19 cellular contexts compared by ENCODE assay signal in the genomic region with DNA sequence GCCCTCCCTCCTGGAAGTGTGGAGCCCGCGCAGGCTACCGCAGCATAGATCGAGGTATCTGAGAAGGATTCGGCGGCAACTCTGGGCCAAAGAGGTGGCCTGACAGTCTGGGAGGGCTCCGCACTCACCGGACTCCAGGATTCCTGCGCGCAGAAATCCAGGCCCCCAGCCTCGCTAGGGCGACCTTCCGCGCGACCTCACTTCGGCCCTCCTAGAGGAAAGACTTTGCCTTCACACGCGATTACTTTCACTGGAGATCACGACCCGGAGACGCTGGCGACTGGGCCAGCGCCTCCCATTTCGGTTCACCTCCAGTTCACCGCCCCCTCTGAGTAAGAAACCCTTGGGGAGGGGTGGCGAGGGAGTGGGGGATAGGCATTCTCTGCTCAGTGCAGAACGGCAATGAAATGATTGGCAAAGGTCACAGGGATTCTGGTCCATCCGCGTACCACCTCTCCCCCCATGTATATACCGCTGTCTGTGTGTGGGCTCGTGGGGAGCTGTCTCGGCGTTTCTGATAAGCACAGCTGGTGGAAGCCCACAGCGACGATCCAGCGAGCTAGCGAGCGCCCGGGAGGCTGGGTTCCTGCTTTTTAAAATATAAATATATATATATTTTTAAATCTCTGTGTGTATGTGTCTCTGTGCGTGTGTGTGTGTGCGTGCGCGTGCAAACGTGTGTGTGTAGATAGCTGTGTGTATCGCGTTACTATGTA. TPM values are rescaled to one million over a fixed set of nuclear protein-coding genes. Genes with fewer than 3 reads are reported as not detected.
DNase-seq lines count a peak whose midpoint lies in the region; ATAC-seq and TF ChIP-seq lines count a peak whose summit lies in the region.
"Had no signal": no experiment of that assay in that cellular context is flagged by ENCODE, and none has a peak within 500 bp of the region (broad histone marks: within the 10 kb centered on the region; RNA-seq: fewer than 3 reads in every experiment).

No MANE protein-coding gene starts in this region.

- WGBS in endodermal cell (ENCODE audit: insufficient coverage in 1 of 2, insufficient read length in 1 of 2), 2 experiments = 0 to 5% methylated on average over 4 to 25 of the region's 46 CpGs
- 2 to 10% methylated on average over 4 to 43 of the region's 46 CpGs for WGBS in testis, 2 donors

- no peak for ATAC-seq in activated naive CD8-positive, alpha-beta T cell treated with anti-CD3 and anti-CD28 coated beads, Interleukin-2, amount 10 ng/mL, durations not matched to agents 7 days and 5 days (ENCODE audit: low read depth)
- ATAC-seq in thoracic aorta (ENCODE audit: insufficient number of reproducible peaks, low FRiP score, low read depth) = no peak
- ATAC-seq: esophagus mucosa; stimulated activated naive CD8-positive, alpha-beta T cell treated with anti-CD3 and anti-CD28 coated beads, Interleukin-15, amount 100 ng/mL, for 72 hours had no signal

- H3K27me3 Mint-ChIP-seq in activated naive CD8-positive, alpha-beta T cell treated with anti-CD3 and anti-CD28 coated beads, Interleukin-2, amount 10 ng/mL, durations not matched to agents 7 days and 5 days = peaks cover 47% of the 10 kb centered on the region
- H3K27me3 Mint-ChIP-seq in activated naive CD8-positive, alpha-beta T cell treated with anti-CD3 and anti-CD28 coated beads for 36 hours = peaks cover 73% of the 10 kb centered on the region
- H3K27me3 Mint-ChIP-seq in endodermal cell (ENCODE audit: insufficient read depth) = peaks cover 62% of the 10 kb centered on the region

- no peak for TF ChIP-seq POLR2A in testis (IDR thresholded peaks at IDR 0.05)

- peaks cover 2% of the 10 kb centered on the region for H3K36me3 Mint-ChIP-seq in activated naive CD8-positive, alpha-beta T cell treated with anti-CD3 and anti-CD28 coated beads, Interleukin-2, amount 10 ng/mL, durations not matched to agents 7 days and 5 days
- peaks cover 2% of the 10 kb centered on the region for H3K36me3 Mint-ChIP-seq in activated naive CD8-positive, alpha-beta T cell treated with anti-CD3 and anti-CD28 coated beads for 36 hours
- no peaks in the 10 kb centered on the region for H3K36me3 Mint-ChIP-seq in endodermal cell (ENCODE audit: low read depth)

- TF ChIP-seq CTCF in endodermal cell (conservative IDR thresholded peaks at IDR 0.05) (no peak), thoracic aorta (IDR thresholded peaks at IDR 0.05) (no peak), testis (IDR thresholded peaks at IDR 0.05) (no peak)

- no peaks in the 10 kb centered on the region for H3K9me3 ChIP-seq in endodermal cell (ENCODE audit: control insufficient read depth, low read length)
- no peaks in the 10 kb centered on the region for H3K9me3 ChIP-seq in muscle layer of colon (ENCODE audit: low read length)
- no peaks in the 10 kb centered on the region for H3K9me3 ChIP-seq in thoracic aorta
- H3K9me3 ChIP-seq in testis = no peaks in the 10 kb centered on the region

- intact Hi-C loops in testis (cut with DNase I; ENCODE audit: low total_unique reads) = no loop called here

- POLR2A ChIA-PET in activated naive CD8-positive, alpha-beta T cell treated with anti-CD3 and anti-CD28 coated beads, Interleukin-2, amount 10 ng/mL, durations not matched to agents 7 days and 5 days (lab: Charles Lee) = no interaction called here

- DNase-seq in activated naive CD8-positive, alpha-beta T cell treated with anti-CD3 and anti-CD28 coated beads, Interleukin-2, amount 10 ng/mL, durations not matched to agents 7 days and 5 days = no peak
- DNase-seq in activated naive CD8-positive, alpha-beta T cell treated with anti-CD3 and anti-CD28 coated beads for 36 hours = no peak
- DNase-seq in endodermal cell (peak; percentile 65), thoracic aorta (ENCODE audit: low spot score) (no peak), DMS79 (lab: John Stamatoyannopoulos, UW) (no peak), testis (no peak)
- no peak for DNase-seq in activated CD4-positive, CD25-positive, alpha-beta regulatory T cell treated with anti-CD3 and anti-CD28 coated beads, Interleukin-2, amount 50 U/mL, for 72 hours
- DNase-seq: CD4-positive, alpha-beta memory T cell; EL; kidney glomerular epithelial cell; NCI-H1105 treated with DMSO at 0.1 percent for 48 hours; stimulated activated naive CD8-positive, alpha-beta T cell treated with anti-CD3 and anti-CD28 coated beads, Interleukin-15, amount 100 ng/mL, for 72 hours; T-helper 1 cell had no signal

- H3K4me1 Mint-ChIP-seq in activated naive CD8-positive, alpha-beta T cell treated with anti-CD3 and anti-CD28 coated beads, Interleukin-2, amount 10 ng/mL, durations not matched to agents 7 days and 5 days = peaks cover 5% of the 10 kb centered on the region
- H3K4me1 Mint-ChIP-seq in activated naive CD8-positive, alpha-beta T cell treated with anti-CD3 and anti-CD28 coated beads for 36 hours = peaks cover 4% of the 10 kb centered on the region
- peaks cover 20% of the 10 kb centered on the region for H3K4me1 Mint-ChIP-seq in endodermal cell

- H3K9me3 Mint-ChIP-seq in activated naive CD8-positive, alpha-beta T cell treated with anti-CD3 and anti-CD28 coated beads, Interleukin-2, amount 10 ng/mL, durations not matched to agents 7 days and 5 days = peaks cover 3% of the 10 kb centered on the region
- peaks cover 1% of the 10 kb centered on the region for H3K9me3 Mint-ChIP-seq in activated naive CD8-positive, alpha-beta T cell treated with anti-CD3 and anti-CD28 coated beads for 36 hours
- H3K9me3 Mint-ChIP-seq in endodermal cell = peaks cover 43% of the 10 kb centered on the region
- H3K9me3 Mint-ChIP-seq: activated T-helper 1 cell treated with anti-CD3 and anti-CD28 coated beads, Interleukin-12 subunit alpha, Interleukin-12 subunit beta, Interleukin-2, Interleukin-4 antibody, amounts not matched to agents 30 ng/mL and 10 ng/mL and 1 ng/mL, durations not matched to agents 14 hours and 24 hours and 36 hours had no signal

- no peaks in the 10 kb centered on the region for H3K4me1 ChIP-seq in endodermal cell (ENCODE audit: control insufficient read depth, insufficient read depth, low read length)
- H3K4me1 ChIP-seq in muscle layer of colon (ENCODE audit: insufficient read depth, low read length) = no peaks in the 10 kb centered on the region
- peaks cover 0 to 9% of the 10 kb centered on the region in 2 donors for H3K4me1 ChIP-seq in thoracic aorta (ENCODE audit: control insufficient read depth in 1 of 2, low read depth in 2 of 2)
- H3K4me1 ChIP-seq in testis = no peaks in the 10 kb centered on the region

- peak overlapping the region; percentile 72 for H3K4me3 ChIP-seq in endodermal cell (ENCODE audit: low read length)
- H3K4me3 ChIP-seq in muscle layer of colon (ENCODE audit: low read depth in 1 of 2, low read length in 2 of 2) = peak overlapping the region in 1 of 2 donors; percentile 49
- peak overlapping the region; percentile 57 for H3K4me3 ChIP-seq in thoracic aorta
- H3K4me3 ChIP-seq in testis = no peak overlapping the region

- H3K36me3 ChIP-seq in endodermal cell (ENCODE audit: control insufficient read depth, insufficient read depth, low read length) (no peaks in the 10 kb centered on the region), muscle layer of colon (ENCODE audit: insufficient read depth, low read length) (no peaks in the 10 kb centered on the region), thoracic aorta (no peaks in the 10 kb centered on the region), testis (ENCODE audit: low read depth, missing control alignments) (no peaks in the 10 kb centered on the region)

- peak overlapping the region; percentile 1 for H3K4me3 Mint-ChIP-seq in activated naive CD8-positive, alpha-beta T cell treated with anti-CD3 and anti-CD28 coated beads, Interleukin-2, amount 10 ng/mL, durations not matched to agents 7 days and 5 days
- H3K4me3 Mint-ChIP-seq in activated naive CD8-positive, alpha-beta T cell treated with anti-CD3 and anti-CD28 coated beads for 36 hours = no peak overlapping the region
- peak overlapping the region; percentile 52 for H3K4me3 Mint-ChIP-seq in endodermal cell
- H3K4me3 Mint-ChIP-seq: activated T-helper 1 cell treated with anti-CD3 and anti-CD28 coated beads, Interleukin-12 subunit alpha, Interleukin-12 subunit beta, Interleukin-2, Interleukin-4 antibody, amounts not matched to agents 30 ng/mL and 10 ng/mL and 1 ng/mL, durations not matched to agents 14 hours and 24 hours and 36 hours; stimulated activated naive CD8-positive, alpha-beta T cell treated with anti-CD3 and anti-CD28 coated beads, Interleukin-15, amount 100 ng/mL, for 72 hours had no signal

- H3K27ac Mint-ChIP-seq in activated naive CD8-positive, alpha-beta T cell treated with anti-CD3 and anti-CD28 coated beads, Interleukin-2, amount 10 ng/mL, durations not matched to agents 7 days and 5 days = no peak overlapping the region
- no peak overlapping the region for H3K27ac Mint-ChIP-seq in activated naive CD8-positive, alpha-beta T cell treated with anti-CD3 and anti-CD28 coated beads for 36 hours
- no peak overlapping the region for H3K27ac Mint-ChIP-seq in endodermal cell
- H3K27ac Mint-ChIP-seq: activated T-helper 1 cell treated with anti-CD3 and anti-CD28 coated beads, Interleukin-12 subunit alpha, Interleukin-12 subunit beta, Interleukin-2, Interleukin-4 antibody, amounts not matched to agents 30 ng/mL and 10 ng/mL and 1 ng/mL, durations not matched to agents 14 hours and 24 hours and 36 hours; CD4-positive, alpha-beta memory T cell; stimulated activated naive CD8-positive, alpha-beta T cell treated with anti-CD3 and anti-CD28 coated beads, Interleukin-15, amount 100 ng/mL, for 72 hours had no signal

- H3K27me3 ChIP-seq in endodermal cell (ENCODE audit: control insufficient read depth, insufficient read depth, low read length, poor library complexity, severe bottlenecking) = peaks cover 67% of the 10 kb centered on the region
- H3K27me3 ChIP-seq in muscle layer of colon (ENCODE audit: control insufficient read depth in 1 of 2, insufficient read depth in 2 of 2, low read length in 2 of 2) = peaks cover 16 to 24% of the 10 kb centered on the region in 2 donors
- no peaks in the 10 kb centered on the region for H3K27me3 ChIP-seq in thoracic aorta (replicated peaks; ENCODE audit: insufficient read depth)
- H3K27me3 ChIP-seq in testis = no peaks in the 10 kb centered on the region

- no peak overlapping the region for H3K27ac ChIP-seq in endodermal cell (ENCODE audit: low read depth, low read length)
- no peak overlapping the region for H3K27ac ChIP-seq in muscle layer of colon (ENCODE audit: low read depth, low read length)
- no peak overlapping the region for H3K27ac ChIP-seq in thoracic aorta
- H3K27ac ChIP-seq in testis = no peak overlapping the region

- H3K9ac ChIP-seq in endodermal cell (ENCODE audit: extremely low read depth, low read length, poor library complexity, severe bottlenecking) = no peak overlapping the region
- H3K9ac ChIP-seq in muscle layer of colon (ENCODE audit: low read length) = peak overlapping the region; percentile 15

RNA-seq across cellular contexts. Expression of gene POU3F4, which starts 2.5 kb away (rescaled TPM):
- not detected for total RNA-seq in activated naive CD8-positive, alpha-beta T cell treated with anti-CD3 and anti-CD28 coated beads, Interleukin-2, amount 10 ng/mL, durations not matched to agents 7 days and 5 days
- not detected for total RNA-seq in activated naive CD8-positive, alpha-beta T cell treated with anti-CD3 and anti-CD28 coated beads for 36 hours
- total RNA-seq in endodermal cell (under 1 TPM in 1 of 2 donors, not detected in 1; 0.24 TPM), thoracic aorta (not detected), testis (not detected)
- 17.5 TPM for polyA plus RNA-seq in endodermal cell (2013, experiment 1 of 2)
- polyA plus RNA-seq in endodermal cell (2013, experiment 2 of 2) = 12.7 TPM
- not detected for polyA plus RNA-seq in testis (ENCODE audit: insufficient read depth, low read depth, low replicate concordance)
- total RNA-seq: A673; activated T-helper 1 cell treated with anti-CD3 and anti-CD28 coated beads, Interleukin-12 subunit alpha, Interleukin-12 subunit beta, Interleukin-2, Interleukin-4 antibody, amounts not matched to agents 30 ng/mL and 10 ng/mL and 1 ng/mL, durations not matched to agents 14 hours and 24 hours and 36 hours; CD4-positive, alpha-beta memory T cell; esophagus mucosa; posterior vena cava had no signal
- polyA plus RNA-seq: adipose tissue; CD4-positive, alpha-beta memory T cell had no signal

Comparison
In these comparisons a context has a peak if more than half of its experiments do, and no peak if none do; other contexts are left out.
1. H3K4me3 ChIP-seq: peak in endodermal cell (single experiment) and thoracic aorta (single experiment); none in testis (0 of 2).